Comparison of ENCODE assay signal across 7 cellular contexts in the genomic region with DNA sequence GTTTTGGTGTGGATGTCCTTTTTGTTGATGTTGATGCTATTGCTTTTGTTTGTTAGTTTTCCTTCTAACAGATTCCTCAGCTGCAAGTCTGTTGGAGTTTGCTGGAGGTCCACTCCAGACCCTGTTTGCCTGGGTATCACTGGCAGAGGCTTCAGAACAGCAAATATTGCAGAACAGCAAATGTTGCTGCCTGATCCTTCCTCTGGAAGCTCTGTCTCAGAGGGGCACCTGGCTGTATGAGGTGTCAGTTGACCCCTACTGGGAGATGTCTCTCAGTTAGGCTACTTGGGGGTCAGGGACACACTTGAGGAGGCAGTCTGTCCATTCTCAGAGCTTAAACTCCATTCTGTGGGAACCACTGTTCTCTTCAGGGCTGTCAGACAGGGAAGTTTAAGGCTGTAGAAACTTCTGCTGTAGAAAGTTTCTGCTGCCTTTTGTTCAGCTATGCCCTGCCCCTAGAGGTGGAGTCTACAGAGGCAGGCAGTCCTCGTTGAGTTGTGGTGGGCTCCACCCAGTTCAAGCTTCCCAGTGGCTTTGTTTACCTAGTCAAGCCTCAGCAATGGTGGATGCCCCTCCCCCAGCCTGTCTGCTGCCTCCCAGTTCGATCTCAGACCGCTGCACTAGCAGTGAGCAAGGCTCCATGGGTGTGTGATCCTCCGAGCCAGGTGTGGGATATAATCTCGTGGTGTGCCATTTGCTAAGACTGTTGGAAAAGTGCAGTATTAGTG.
DNase-seq lines count a peak whose midpoint lies in the region; ATAC-seq and TF ChIP-seq lines count a peak whose summit lies in the region.
"Not testable (repeated sequence)": the region's sequence is repeated elsewhere in the genome, so short reads cannot be mapped to it uniquely, and the experiment has no call there.

No MANE protein-coding gene starts in this region.

- H3K4me3 Mint-ChIP-seq in naive thymus-derived CD4-positive, alpha-beta T cell = not testable (repeated sequence)

- peaks cover 0 to 10% (median 0%) of the 10 kb centered on the region in 5 donors for H3K36me3 Mint-ChIP-seq in naive thymus-derived CD4-positive, alpha-beta T cell

- TF ChIP-seq POLR2A in spleen (IDR thresholded peaks at IDR 0.05) = not testable (repeated sequence)

- H3K27ac Mint-ChIP-seq in naive thymus-derived CD4-positive, alpha-beta T cell = not testable (repeated sequence)

- not testable (repeated sequence) for H3K27ac ChIP-seq in HUES48 (ENCODE audit: low read depth, low read length); lower lobe of right lung; naive thymus-derived CD4-positive, alpha-beta T cell (ENCODE audit: low read depth, low read length); spleen

- ATAC-seq in esophagus mucosa = peak; percentile 39
- ATAC-seq in lower lobe of right lung = peak; percentile 21 to 43
- peak; percentile 14 for ATAC-seq in naive thymus-derived CD4-positive, alpha-beta T cell

- 41 to 47% (median 44%) methylated on average over 5 of the region's 5 CpGs for WGBS in spleen, 5 donors

- intact Hi-C loops in cardiac septum (cut with DNase I); lower lobe of right lung (cut with DNase I); naive thymus-derived CD4-positive, alpha-beta T cell (cut with micrococcal nuclease); spleen (cut with DNase I; ENCODE audit: low total_unique reads): not testable (repeated sequence)

- TF ChIP-seq CTCF in lower lobe of right lung (IDR thresholded peaks at IDR 0.05); spleen (IDR thresholded peaks at IDR 0.05 in 8 of 11, conservative IDR thresholded peaks at IDR 0.05 in 3 of 11): not testable (repeated sequence)

- CTCF ChIA-PET in naive thymus-derived CD4-positive, alpha-beta T cell (lab: Charles Lee) = not testable (repeated sequence)

- POLR2A ChIA-PET in naive thymus-derived CD4-positive, alpha-beta T cell (lab: Charles Lee) = not testable (repeated sequence)

- not testable (repeated sequence) for H3K9ac ChIP-seq in HUES48 (ENCODE audit: low read depth, low read length)

- H3K9me3 ChIP-seq in HUES48 (ENCODE audit: control insufficient read depth, insufficient read depth, low read length) (peaks cover 83% of the 10 kb centered on the region), lower lobe of right lung (peaks cover 32% of the 10 kb centered on the region), spleen (peaks cover 15 to 93% (median 90%) of the 10 kb centered on the region in 8 donors)
- peaks cover 0 to 13% (median 5%) of the 10 kb centered on the region in 3 experiments for H3K9me3 ChIP-seq in naive thymus-derived CD4-positive, alpha-beta T cell (ENCODE audit: control insufficient read depth in 2 of 3, low read length in 3 of 3)

- not testable (repeated sequence) for H3K4me1 ChIP-seq in HUES48 (ENCODE audit: control insufficient read depth, insufficient read depth, low read length); lower lobe of right lung; naive thymus-derived CD4-positive, alpha-beta T cell (ENCODE audit: control insufficient read depth in 2 of 2, insufficient read depth in 2 of 2, low read length in 2 of 2); spleen

- not testable (repeated sequence) for H3K4me1 Mint-ChIP-seq in naive thymus-derived CD4-positive, alpha-beta T cell

- not testable (repeated sequence) for H3K27me3 ChIP-seq in HUES48 (ENCODE audit: control insufficient read depth, insufficient read depth, low read length); lower lobe of right lung (ENCODE audit: low read depth); naive thymus-derived CD4-positive, alpha-beta T cell (ENCODE audit: control insufficient read depth in 2 of 2, insufficient read depth in 2 of 2, low read length in 2 of 2); spleen (replicated peaks in 1 of 7)

- not testable (repeated sequence) for H3K27me3 Mint-ChIP-seq in naive thymus-derived CD4-positive, alpha-beta T cell

- not testable (repeated sequence) for H3K36me3 ChIP-seq in HUES48 (ENCODE audit: control insufficient read depth, insufficient read depth, low read length); lower lobe of right lung; naive thymus-derived CD4-positive, alpha-beta T cell (ENCODE audit: control insufficient read depth in 2 of 3, insufficient read depth in 3 of 3, low read length in 3 of 3); spleen

- peak; percentile 61 for DNase-seq in activated effector memory CD4-positive, alpha-beta T cell treated with anti-CD3 and anti-CD28 coated beads, Interleukin-2, amount 50 U/mL, for 16 hours
- DNase-seq in cardiac septum (ENCODE audit: low spot score) (peak; percentile 73), spleen (peak; percentile 75)
- not testable (repeated sequence) for DNase-seq in lower lobe of right lung
- peak in 1 of 9 donors; percentile 7 for DNase-seq in naive thymus-derived CD4-positive, alpha-beta T cell

- H3K4me3 ChIP-seq in HUES48 (ENCODE audit: low read depth, low read length) = 0 out of 2 replicates have a peak overlapping the region, but pooled peaks have one; percentile 19
- H3K4me3 ChIP-seq in lower lobe of right lung; naive thymus-derived CD4-positive, alpha-beta T cell (ENCODE audit: low read length); spleen: not testable (repeated sequence)

- peaks cover 23 to 85% (median 48%) of the 10 kb centered on the region in 11 donors for H3K9me3 Mint-ChIP-seq in naive thymus-derived CD4-positive, alpha-beta T cell
